Comparison of ENCODE assay signal across 1 cellular context in genomic region chr2:70871398-70872211, GRCh38.
TF ChIP-seq lines count a peak whose summit lies in the region.

No MANE protein-coding gene starts in this region.

TF ChIP-seq in WTC11, 78 proteins besides CTCF, POLR2A, EP300 and RAD21 (continued from another document):
- TF ChIP-seq, protein P1, sequence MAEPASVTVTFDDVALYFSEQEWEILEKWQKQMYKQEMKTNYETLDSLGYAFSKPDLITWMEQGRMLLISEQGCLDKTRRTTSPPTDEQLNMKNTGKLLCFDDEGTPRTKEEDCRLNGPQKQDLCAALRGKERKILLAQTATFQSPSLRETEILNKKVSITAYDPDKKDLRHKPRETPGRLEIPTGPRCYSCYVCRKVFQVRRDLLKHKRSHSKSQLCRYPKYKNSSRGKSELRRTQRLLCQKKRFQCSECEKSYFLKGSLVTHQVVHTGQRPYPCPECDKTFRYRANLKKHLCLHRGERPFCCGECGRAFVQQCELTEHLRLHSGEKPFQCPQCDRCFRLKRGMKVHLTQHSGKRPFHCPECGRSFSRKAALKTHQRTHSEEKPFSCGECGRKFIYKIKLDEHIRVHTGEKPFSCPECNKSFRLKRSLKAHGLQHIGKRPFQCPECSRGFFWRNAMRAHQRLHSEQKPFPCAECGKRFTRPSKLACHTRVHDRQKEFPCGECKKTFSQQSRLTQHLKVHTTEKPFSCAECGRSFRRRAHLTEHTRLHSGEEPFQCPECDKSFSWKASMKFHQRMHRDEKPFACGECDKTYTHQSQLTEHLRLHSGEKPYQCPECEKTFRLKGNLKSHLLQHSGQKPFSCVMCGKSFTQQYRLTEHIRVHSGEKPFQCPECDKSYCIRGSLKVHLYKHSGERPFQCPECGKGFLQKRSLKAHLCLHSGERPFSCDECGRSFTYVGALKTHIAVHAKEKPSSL (CRISPR knock-in tag; conservative IDR thresholded peaks at IDR 0.05): no peak
- TF ChIP-seq NFATC4 (CRISPR knock-in tag; IDR thresholded peaks at IDR 0.05) (no peak), CBFB (CRISPR knock-in tag; IDR thresholded peaks at IDR 0.05; ENCODE audit: low read depth) (no peak), SP1 (CRISPR knock-in tag; conservative IDR thresholded peaks at IDR 0.05) (peak; percentile 44; the same call in 1 of the 2 replicates)
